Comparison of ENCODE assay signal across 1 cellular context in the genomic region with DNA sequence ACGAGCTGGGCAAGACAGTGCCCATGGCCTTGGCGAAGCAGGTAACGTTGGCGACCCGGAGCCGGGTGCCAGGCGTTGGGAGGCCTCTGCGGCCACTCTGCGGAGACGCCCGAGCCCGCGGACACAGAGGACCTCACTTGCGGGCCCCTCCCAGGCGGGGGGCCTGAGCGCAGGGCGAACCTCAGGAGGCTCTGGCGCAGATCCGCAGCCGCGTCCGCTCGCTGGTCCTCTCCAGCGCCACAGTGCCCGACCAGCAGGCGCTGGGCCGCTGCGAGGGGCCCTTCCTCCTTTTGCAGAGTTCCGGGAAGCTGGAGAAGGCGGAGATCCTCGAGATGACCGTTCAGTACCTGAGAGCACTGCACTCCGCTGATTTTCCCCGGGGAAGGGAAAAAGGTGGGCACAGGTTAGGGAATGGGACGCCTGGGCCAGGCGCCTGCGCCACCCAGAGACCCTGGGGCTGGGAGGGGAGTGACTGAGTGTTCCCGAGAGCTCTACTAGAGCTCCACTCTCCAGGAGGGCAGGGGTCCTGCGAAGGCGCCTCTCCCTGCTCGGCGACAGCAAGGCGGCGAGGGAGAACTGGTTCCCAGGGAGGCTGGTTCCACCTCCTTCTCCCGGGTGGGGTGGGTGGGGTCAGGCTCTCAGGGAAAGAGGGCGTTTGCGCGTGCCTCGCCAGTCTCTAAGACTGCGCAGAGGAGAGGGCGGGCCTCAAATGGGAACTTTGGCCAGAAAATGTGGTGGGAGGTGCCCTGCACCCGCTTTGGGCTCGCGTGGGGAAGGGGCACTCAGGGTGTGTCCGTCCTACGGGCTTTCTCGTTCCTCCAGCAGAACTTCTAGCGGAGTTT.
TF ChIP-seq lines count a peak whose summit lies in the region.

No MANE protein-coding gene starts in this region.

TF ChIP-seq in GM23338, 12 proteins besides CTCF, POLR2A, EP300 and RAD21 (continued from another document):
- TF ChIP-seq, protein P1, sequence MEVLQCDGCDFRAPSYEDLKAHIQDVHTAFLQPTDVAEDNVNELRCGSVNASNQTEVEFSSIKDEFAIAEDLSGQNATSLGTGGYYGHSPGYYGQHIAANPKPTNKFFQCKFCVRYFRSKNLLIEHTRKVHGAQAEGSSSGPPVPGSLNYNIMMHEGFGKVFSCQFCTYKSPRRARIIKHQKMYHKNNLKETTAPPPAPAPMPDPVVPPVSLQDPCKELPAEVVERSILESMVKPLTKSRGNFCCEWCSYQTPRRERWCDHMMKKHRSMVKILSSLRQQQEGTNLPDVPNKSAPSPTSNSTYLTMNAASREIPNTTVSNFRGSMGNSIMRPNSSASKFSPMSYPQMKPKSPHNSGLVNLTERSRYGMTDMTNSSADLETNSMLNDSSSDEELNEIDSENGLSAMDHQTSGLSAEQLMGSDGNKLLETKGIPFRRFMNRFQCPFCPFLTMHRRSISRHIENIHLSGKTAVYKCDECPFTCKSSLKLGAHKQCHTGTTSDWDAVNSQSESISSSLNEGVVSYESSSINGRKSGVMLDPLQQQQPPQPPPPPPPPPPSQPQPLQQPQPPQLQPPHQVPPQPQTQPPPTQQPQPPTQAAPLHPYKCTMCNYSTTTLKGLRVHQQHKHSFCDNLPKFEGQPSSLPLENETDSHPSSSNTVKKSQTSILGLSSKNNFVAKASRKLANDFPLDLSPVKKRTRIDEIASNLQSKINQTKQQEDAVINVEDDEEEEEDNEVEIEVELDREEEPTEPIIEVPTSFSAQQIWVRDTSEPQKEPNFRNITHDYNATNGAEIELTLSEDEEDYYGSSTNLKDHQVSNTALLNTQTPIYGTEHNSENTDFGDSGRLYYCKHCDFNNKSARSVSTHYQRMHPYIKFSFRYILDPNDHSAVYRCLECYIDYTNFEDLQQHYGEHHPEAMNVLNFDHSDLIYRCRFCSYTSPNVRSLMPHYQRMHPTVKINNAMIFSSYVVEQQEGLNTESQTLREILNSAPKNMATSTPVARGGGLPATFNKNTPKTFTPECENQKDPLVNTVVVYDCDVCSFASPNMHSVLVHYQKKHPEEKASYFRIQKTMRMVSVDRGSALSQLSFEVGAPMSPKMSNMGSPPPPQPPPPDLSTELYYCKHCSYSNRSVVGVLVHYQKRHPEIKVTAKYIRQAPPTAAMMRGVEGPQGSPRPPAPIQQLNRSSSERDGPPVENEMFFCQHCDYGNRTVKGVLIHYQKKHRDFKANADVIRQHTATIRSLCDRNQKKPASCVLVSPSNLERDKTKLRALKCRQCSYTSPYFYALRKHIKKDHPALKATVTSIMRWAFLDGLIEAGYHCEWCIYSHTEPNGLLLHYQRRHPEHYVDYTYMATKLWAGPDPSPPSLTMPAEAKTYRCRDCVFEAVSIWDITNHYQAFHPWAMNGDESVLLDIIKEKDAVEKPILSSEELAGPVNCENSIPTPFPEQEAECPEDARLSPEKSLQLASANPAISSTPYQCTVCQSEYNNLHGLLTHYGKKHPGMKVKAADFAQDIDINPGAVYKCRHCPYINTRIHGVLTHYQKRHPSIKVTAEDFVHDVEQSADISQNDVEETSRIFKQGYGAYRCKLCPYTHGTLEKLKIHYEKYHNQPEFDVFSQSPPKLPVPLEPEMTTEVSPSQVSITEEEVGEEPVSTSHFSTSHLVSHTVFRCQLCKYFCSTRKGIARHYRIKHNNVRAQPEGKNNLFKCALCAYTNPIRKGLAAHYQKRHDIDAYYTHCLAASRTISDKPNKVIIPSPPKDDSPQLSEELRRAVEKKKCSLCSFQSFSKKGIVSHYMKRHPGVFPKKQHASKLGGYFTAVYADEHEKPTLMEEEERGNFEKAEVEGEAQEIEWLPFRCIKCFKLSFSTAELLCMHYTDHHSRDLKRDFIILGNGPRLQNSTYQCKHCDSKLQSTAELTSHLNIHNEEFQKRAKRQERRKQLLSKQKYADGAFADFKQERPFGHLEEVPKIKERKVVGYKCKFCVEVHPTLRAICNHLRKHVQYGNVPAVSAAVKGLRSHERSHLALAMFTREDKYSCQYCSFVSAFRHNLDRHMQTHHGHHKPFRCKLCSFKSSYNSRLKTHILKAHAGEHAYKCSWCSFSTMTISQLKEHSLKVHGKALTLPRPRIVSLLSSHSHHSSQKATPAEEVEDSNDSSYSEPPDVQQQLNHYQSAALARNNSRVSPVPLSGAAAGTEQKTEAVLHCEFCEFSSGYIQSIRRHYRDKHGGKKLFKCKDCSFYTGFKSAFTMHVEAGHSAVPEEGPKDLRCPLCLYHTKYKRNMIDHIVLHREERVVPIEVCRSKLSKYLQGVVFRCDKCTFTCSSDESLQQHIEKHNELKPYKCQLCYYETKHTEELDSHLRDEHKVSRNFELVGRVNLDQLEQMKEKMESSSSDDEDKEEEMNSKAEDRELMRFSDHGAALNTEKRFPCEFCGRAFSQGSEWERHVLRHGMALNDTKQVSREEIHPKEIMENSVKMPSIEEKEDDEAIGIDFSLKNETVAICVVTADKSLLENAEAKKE (CRISPR knock-in tag; IDR thresholded peaks at IDR 0.05): no peak
- no peak for TF ChIP-seq POLR2AphosphoS5 (IDR thresholded peaks at IDR 0.05; ENCODE audit: low read depth)
- TF ChIP-seq ZNF114 (CRISPR knock-in tag; IDR thresholded peaks at IDR 0.05): no peak
- TF ChIP-seq EZH2phosphoT487 (IDR thresholded peaks at IDR 0.05; ENCODE audit: unreplicated experiment): peak; percentile 64
- TF ChIP-seq CREB1 (CRISPR knock-in tag; IDR thresholded peaks at IDR 0.05; ENCODE audit: low read depth): no peak
- no peak for TF ChIP-seq JUNB (IDR thresholded peaks at IDR 0.05; ENCODE audit: unreplicated experiment)
- no peak for TF ChIP-seq STAT1 (IDR thresholded peaks at IDR 0.05; ENCODE audit: unreplicated experiment)
- TF ChIP-seq, protein P2, sequence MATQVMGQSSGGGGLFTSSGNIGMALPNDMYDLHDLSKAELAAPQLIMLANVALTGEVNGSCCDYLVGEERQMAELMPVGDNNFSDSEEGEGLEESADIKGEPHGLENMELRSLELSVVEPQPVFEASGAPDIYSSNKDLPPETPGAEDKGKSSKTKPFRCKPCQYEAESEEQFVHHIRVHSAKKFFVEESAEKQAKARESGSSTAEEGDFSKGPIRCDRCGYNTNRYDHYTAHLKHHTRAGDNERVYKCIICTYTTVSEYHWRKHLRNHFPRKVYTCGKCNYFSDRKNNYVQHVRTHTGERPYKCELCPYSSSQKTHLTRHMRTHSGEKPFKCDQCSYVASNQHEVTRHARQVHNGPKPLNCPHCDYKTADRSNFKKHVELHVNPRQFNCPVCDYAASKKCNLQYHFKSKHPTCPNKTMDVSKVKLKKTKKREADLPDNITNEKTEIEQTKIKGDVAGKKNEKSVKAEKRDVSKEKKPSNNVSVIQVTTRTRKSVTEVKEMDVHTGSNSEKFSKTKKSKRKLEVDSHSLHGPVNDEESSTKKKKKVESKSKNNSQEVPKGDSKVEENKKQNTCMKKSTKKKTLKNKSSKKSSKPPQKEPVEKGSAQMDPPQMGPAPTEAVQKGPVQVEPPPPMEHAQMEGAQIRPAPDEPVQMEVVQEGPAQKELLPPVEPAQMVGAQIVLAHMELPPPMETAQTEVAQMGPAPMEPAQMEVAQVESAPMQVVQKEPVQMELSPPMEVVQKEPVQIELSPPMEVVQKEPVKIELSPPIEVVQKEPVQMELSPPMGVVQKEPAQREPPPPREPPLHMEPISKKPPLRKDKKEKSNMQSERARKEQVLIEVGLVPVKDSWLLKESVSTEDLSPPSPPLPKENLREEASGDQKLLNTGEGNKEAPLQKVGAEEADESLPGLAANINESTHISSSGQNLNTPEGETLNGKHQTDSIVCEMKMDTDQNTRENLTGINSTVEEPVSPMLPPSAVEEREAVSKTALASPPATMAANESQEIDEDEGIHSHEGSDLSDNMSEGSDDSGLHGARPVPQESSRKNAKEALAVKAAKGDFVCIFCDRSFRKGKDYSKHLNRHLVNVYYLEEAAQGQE (IDR thresholded peaks at IDR 0.05; ENCODE audit: unreplicated experiment): no peak
